Comparison of ENCODE assay signal across 11 cellular contexts in genomic region chr1:115463347-115463746, GRCh38.
DNase-seq lines count a peak whose midpoint lies in the region; ATAC-seq, FAIRE-seq and TF ChIP-seq lines count a peak whose summit lies in the region.
"Had no signal": no experiment of that assay in that cellular context is flagged by ENCODE, and none has a peak within 500 bp of the region (broad histone marks: within the 10 kb centered on the region; RNA-seq: fewer than 3 reads in every experiment).

No MANE protein-coding gene starts in this region.

- no peak overlapping the region for H3K4me2 ChIP-seq in keratinocyte (ENCODE audit: control insufficient read depth, extremely low read depth, insufficient read depth, low read depth, low read length)

- H3K36me3 Mint-ChIP-seq in activated CD4-positive, alpha-beta memory T cell treated with anti-CD3 and anti-CD28 coated beads for 36 hours, result no peaks in the 10 kb centered on the region
- no peaks in the 10 kb centered on the region for H3K36me3 Mint-ChIP-seq in stimulated activated effector memory CD8-positive, alpha-beta T cell treated with anti-CD3 and anti-CD28 coated beads, Interleukin-12 subunit alpha, Interleukin-12 subunit beta, amount 100 ng/mL, for 72 hours

- no peaks in the 10 kb centered on the region for H3K79me2 ChIP-seq in keratinocyte (ENCODE audit: control insufficient read depth, insufficient read depth, low read length)

- CTCF ChIA-PET in activated CD4-positive, alpha-beta memory T cell treated with anti-CD3 and anti-CD28 coated beads for 36 hours (lab: Charles Lee), result interaction anchor here (0.6 to 1.1 kb wide), 2 partner anchors 243 to 324 kb away, joined by 3 read pairs; no protein-coding TSS in a partner anchor

- dilution Hi-C loops in keratinocyte (cut with MboI; ENCODE audit: extremely low pct_ligation_motif_present, low sequenced_read_pairs), result loop anchor here (25.0 kb wide), 1 partner anchor 326 kb away; no protein-coding TSS in a partner anchor

- no peaks in the 10 kb centered on the region for H3K4me1 Mint-ChIP-seq in activated CD4-positive, alpha-beta memory T cell treated with anti-CD3 and anti-CD28 coated beads for 36 hours (ENCODE audit: low read depth)
- H3K4me1 Mint-ChIP-seq in stimulated activated effector memory CD8-positive, alpha-beta T cell treated with anti-CD3 and anti-CD28 coated beads, Interleukin-12 subunit alpha, Interleukin-12 subunit beta, amount 100 ng/mL, for 72 hours, result no peaks in the 10 kb centered on the region
- H3K4me1 Mint-ChIP-seq: neural crest cell had no signal

- POLR2A ChIA-PET in activated CD4-positive, alpha-beta memory T cell treated with anti-CD3 and anti-CD28 coated beads for 36 hours (lab: Charles Lee), result no interaction called here

- H3K9me1 ChIP-seq in keratinocyte (ENCODE audit: control insufficient read depth, extremely low read depth, insufficient read depth, low read length), result no peaks in the 10 kb centered on the region

- FAIRE-seq in RCC 7860 (lab: Jason Lieb, UNC) (no peak), keratinocyte (lab: Jason Lieb, UNC) (no peak)

- H3K9me3 Mint-ChIP-seq in activated CD4-positive, alpha-beta memory T cell treated with anti-CD3 and anti-CD28 coated beads for 36 hours, result no peaks in the 10 kb centered on the region
- no peaks in the 10 kb centered on the region for H3K9me3 Mint-ChIP-seq in stimulated activated effector memory CD8-positive, alpha-beta T cell treated with anti-CD3 and anti-CD28 coated beads, Interleukin-12 subunit alpha, Interleukin-12 subunit beta, amount 100 ng/mL, for 72 hours
- H3K9me3 Mint-ChIP-seq: neural crest cell had no signal

- H3K36me3 ChIP-seq in keratinocyte (ENCODE audit: control insufficient read depth in 2 of 2, extremely low read depth in 1 of 2, insufficient read depth in 2 of 2, low read length in 2 of 2), result no peaks in the 10 kb centered on the region

- H3K27me3 ChIP-seq in keratinocyte (ENCODE audit: control insufficient read depth, extremely low read depth, insufficient read depth, low read length), result no peaks in the 10 kb centered on the region

- TF ChIP-seq CTCF in LNCAP (IDR thresholded peaks at IDR 0.05), result peak; percentile 72
- peak in 2 of 3 experiments; percentile 42 to 67 for TF ChIP-seq CTCF in keratinocyte (optimal IDR thresholded peaks at IDR 0.05 in 1 of 3, IDR thresholded peaks at IDR 0.05 in 1 of 3, conservative IDR thresholded peaks at IDR 0.05 in 1 of 3; ENCODE audit: extremely low read depth in 1 of 3, insufficient read depth in 2 of 3, low read length in 3 of 3)

- no peak overlapping the region for H3K4me3 ChIP-seq in keratinocyte (ENCODE audit: control insufficient read depth in 2 of 3, extremely low read depth in 1 of 3, insufficient read depth in 2 of 3, low read depth in 1 of 3, low read length in 3 of 3)

- no peaks in the 10 kb centered on the region for H4K20me1 ChIP-seq in keratinocyte (ENCODE audit: control insufficient read depth, extremely low read depth, insufficient read depth, low read length)

- no peak overlapping the region for H3K27ac ChIP-seq in keratinocyte (ENCODE audit: control insufficient read depth, insufficient read depth, low read length)

- H3K4me1 ChIP-seq in keratinocyte (ENCODE audit: control insufficient read depth, extremely low read depth, insufficient read depth, low read length), result peaks cover 2% of the 10 kb centered on the region

- no peak for ATAC-seq in GM19463 (IDR thresholded peaks at IDR 0.05; ENCODE audit: unreplicated experiment)
- no peak for ATAC-seq in stimulated activated effector memory CD8-positive, alpha-beta T cell treated with anti-CD3 and anti-CD28 coated beads, Interleukin-12 subunit alpha, Interleukin-12 subunit beta, amount 100 ng/mL, for 72 hours

- H3K9ac ChIP-seq in keratinocyte (ENCODE audit: control insufficient read depth, extremely low read depth, insufficient read depth, low read length), result no peak overlapping the region

- no peak overlapping the region for H2AFZ ChIP-seq in keratinocyte (ENCODE audit: control insufficient read depth, low read length)

- DNase-seq in COLO668 (lab: John Stamatoyannopoulos, UW; ENCODE audit: unreplicated experiment) (peak; percentile 68), RCC 7860 (ENCODE audit: low spot score) (peak; percentile 22), keratinocyte (ENCODE audit: low read depth, low spot score) (no peak), HuH-7.5 (ENCODE audit: low spot score) (no peak)
- DNase-seq in activated CD4-positive, alpha-beta memory T cell treated with anti-CD3 and anti-CD28 coated beads for 36 hours, result no peak
- DNase-seq in stimulated activated effector memory CD8-positive, alpha-beta T cell treated with anti-CD3 and anti-CD28 coated beads, Interleukin-12 subunit alpha, Interleukin-12 subunit beta, amount 100 ng/mL, for 72 hours (ENCODE audit: low spot score in 2 of 2), result no peak
- DNase-seq: NCI-H2081 treated with DMSO at 0.1 percent for 48 hours; stimulated activated CD4-positive, alpha-beta T cell treated with anti-CD3 and anti-CD28 coated beads, Interleukin-15, amount 100 ng/mL, for 24 hours had no signal

- peaks cover 3% of the 10 kb centered on the region for H3K27me3 Mint-ChIP-seq in activated CD4-positive, alpha-beta memory T cell treated with anti-CD3 and anti-CD28 coated beads for 36 hours

- no peaks in the 10 kb centered on the region for H3K9me3 ChIP-seq in keratinocyte (ENCODE audit: control insufficient read depth, low read depth, low read length)

- H3K27ac Mint-ChIP-seq in activated CD4-positive, alpha-beta memory T cell treated with anti-CD3 and anti-CD28 coated beads for 36 hours, result no peak overlapping the region
- no peak overlapping the region for H3K27ac Mint-ChIP-seq in stimulated activated effector memory CD8-positive, alpha-beta T cell treated with anti-CD3 and anti-CD28 coated beads, Interleukin-12 subunit alpha, Interleukin-12 subunit beta, amount 100 ng/mL, for 72 hours

- H3K4me3 Mint-ChIP-seq in activated CD4-positive, alpha-beta memory T cell treated with anti-CD3 and anti-CD28 coated beads for 36 hours, result no peak overlapping the region
- H3K4me3 Mint-ChIP-seq in stimulated activated effector memory CD8-positive, alpha-beta T cell treated with anti-CD3 and anti-CD28 coated beads, Interleukin-12 subunit alpha, Interleukin-12 subunit beta, amount 100 ng/mL, for 72 hours, result no peak overlapping the region
- H3K4me3 Mint-ChIP-seq: neural crest cell had no signal

- intact Hi-C loops in activated CD4-positive, alpha-beta memory T cell treated with anti-CD3 and anti-CD28 coated beads for 36 hours (cut with micrococcal nuclease), result no loop called here

Comparison
In these comparisons a context has a peak if more than half of its experiments do, and no peak if none do; other contexts are left out.
1. DNase-seq: peak in COLO668 (single experiment) and RCC 7860 (single experiment); none in keratinocyte (single experiment), activated CD4-positive, alpha-beta memory T cell treated with anti-CD3 and anti-CD28 coated beads for 36 hours (single experiment), HuH-7.5 (single experiment) and stimulated activated effector memory CD8-positive, alpha-beta T cell treated with anti-CD3 and anti-CD28 coated beads, Interleukin-12 subunit alpha, Interleukin-12 subunit beta, amount 100 ng/mL, for 72 hours (0 of 2).